ENCODE assay signal across 9 cellular contexts in the genomic region with DNA sequence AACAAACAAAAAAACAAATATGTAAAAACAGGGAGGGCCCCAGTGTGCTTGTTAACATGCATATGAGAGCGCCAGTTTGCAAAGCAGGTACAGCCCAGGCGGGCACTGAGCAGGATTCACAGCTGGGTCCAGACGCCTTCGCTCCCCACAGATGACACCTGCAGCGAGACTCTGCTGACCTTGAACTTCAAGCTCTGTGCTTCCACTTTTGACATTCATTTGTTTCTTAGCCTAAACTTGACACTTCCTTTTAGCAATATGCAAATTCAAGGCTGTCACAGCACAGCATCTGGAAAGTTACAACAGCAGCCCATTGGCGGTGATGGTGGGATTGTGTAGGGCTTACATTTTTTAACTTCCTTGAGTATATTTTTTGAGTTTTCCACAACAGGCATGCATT.
DNase-seq lines count a peak whose midpoint lies in the region; ATAC-seq and TF ChIP-seq lines count a peak whose summit lies in the region.
"Had no signal": no experiment of that assay in that cellular context is flagged by ENCODE, and none has a peak within 500 bp of the region (broad histone marks: within the 10 kb centered on the region; RNA-seq: fewer than 3 reads in every experiment).

No MANE protein-coding gene starts in this region.

- no peaks in the 10 kb centered on the region for H3K79me2 ChIP-seq in GM23248 (ENCODE audit: insufficient read depth)

- no peak overlapping the region for H3K4me2 ChIP-seq in GM23248 (ENCODE audit: unreplicated experiment)

- 88 to 90% methylated on average over 6 of the region's 6 CpGs for WGBS in GM23248 (ENCODE audit: low coverage in 1 of 2, low lambda C conversion rate in 2 of 2, missing lambda C conversion rate in 2 of 2), 2 experiments

- in situ Hi-C loops in GM23248 (cut with MboI) = no loop called here

- TF ChIP-seq CTCF in GM12865 (IDR thresholded peaks at IDR 0.05; ENCODE audit: insufficient read depth, low read depth, low read length, missing control alignments) = no peak
- TF ChIP-seq CTCF in RWPE1 (conservative IDR thresholded peaks at IDR 0.05; ENCODE audit: low read depth) = no peak

- no peaks in the 10 kb centered on the region for H3K36me3 ChIP-seq in GM23248 (ENCODE audit: low read depth)

- H3K9ac ChIP-seq in GM23248 = no peak overlapping the region

- H3K4me3 ChIP-seq in GM12865 (ENCODE audit: low read depth, low read length) (no peak overlapping the region), GM23248 (no peak overlapping the region)

- peaks cover 8% of the 10 kb centered on the region for H3K4me1 ChIP-seq in GM23248 (ENCODE audit: insufficient read depth)

- ATAC-seq in GM19438 (IDR thresholded peaks at IDR 0.05; ENCODE audit: low read depth, unreplicated experiment) (peak; percentile 61), HG03060 (IDR thresholded peaks at IDR 0.05; ENCODE audit: low read depth, unreplicated experiment) (peak; percentile 72)

- H3K9me2 ChIP-seq in GM23248 (ENCODE audit: insufficient read depth) = no peaks in the 10 kb centered on the region

- H4K20me1 ChIP-seq in GM23248 (ENCODE audit: insufficient read depth) = no peaks in the 10 kb centered on the region

- DNase-seq in GM12865 (ENCODE audit: low read depth) (peak; percentile 93), GM23248 (no peak), kidney tubule cell (ENCODE audit: low spot score) (no peak), RWPE1 (ENCODE audit: low spot score) (no peak)
- DNase-seq in stimulated activated naive CD4-positive, alpha-beta T cell treated with Interleukin-2 at 50 U/mL for 16 hours (lab: John Stamatoyannopoulos, UW) = no peak
- DNase-seq: posterior cingulate gyrus had no signal

- H3K27me3 ChIP-seq in GM23248 (replicated peaks; ENCODE audit: insufficient read depth) = no peaks in the 10 kb centered on the region

- H2AFZ ChIP-seq in GM23248 = no peak overlapping the region

- no peak overlapping the region for H3K27ac ChIP-seq in GM23248
- H3K27ac ChIP-seq in RWPE1 = no peak overlapping the region

- POLR2A ChIA-PET in RWPE1 (lab: Yijun Ruan, JAX; ENCODE audit: low non-redundant PET) = no interaction called here

- H3K9me3 ChIP-seq in GM23248 (ENCODE audit: low read depth) = no peaks in the 10 kb centered on the region

- TF ChIP-seq POLR2A in Raji (IDR thresholded peaks at IDR 0.05; ENCODE audit: insufficient read depth, low read depth, low read length) = peak; percentile 65

- CTCF ChIA-PET in RWPE1 (lab: Yijun Ruan, JAX) = no interaction called here

- H3F3A ChIP-seq in GM23248 (ENCODE audit: insufficient read depth) = no peaks in the 10 kb centered on the region; the same call in 1 of the 2 replicates
